ENCODE assay signal across 6 cellular contexts in genomic region chr9:17958363-17958762, GRCh38.
"Had no signal": no experiment of that assay in that cellular context is flagged by ENCODE, and none has a peak within 500 bp of the region (broad histone marks: within the 10 kb centered on the region; RNA-seq: fewer than 3 reads in every experiment).

No MANE protein-coding gene starts in this region.

- H3K4me3 ChIP-seq: GM23338, K562 had no signal

- DNase-seq: H9, HCEC 1CT, IMR-90, KG1 had no signal

- ATAC-seq: GM23338, K562 had no signal
